ENCODE assay signal across 12 cellular contexts in genomic region chr10:103450201-103450695, GRCh38. TPM values are rescaled to one million over a fixed set of nuclear protein-coding genes. Genes with fewer than 3 reads are reported as not detected.
A peak's percentile ranks its signal among the peaks of the same experiment; 100 is the strongest.
DNase-seq lines count a peak whose midpoint lies in the region; ATAC-seq and TF ChIP-seq lines count a peak whose summit lies in the region.
"Had no signal": no experiment of that assay in that cellular context is flagged by ENCODE, and none has a peak within 500 bp of the region (broad histone marks: within the 10 kb centered on the region; RNA-seq: fewer than 3 reads in every experiment).

No MANE protein-coding gene starts in this region.

- peaks cover 34% of the 10 kb centered on the region for H3K36me3 ChIP-seq in right atrium auricular region
- H3K36me3 ChIP-seq in adrenal gland (replicated peaks in 1 of 2) = peaks cover 0 to 49% of the 10 kb centered on the region in 2 donors
- no peaks in the 10 kb centered on the region for H3K36me3 ChIP-seq in uterus

- H3K27ac ChIP-seq in right atrium auricular region = peak overlapping the region; percentile 88 to 93
- H3K27ac ChIP-seq in adrenal gland = peak overlapping the region in 3 of 5 donors; percentile 74 to 96 (median 92)
- H3K27ac ChIP-seq in uterus = peak overlapping the region; percentile 91 to 94
- H3K27ac ChIP-seq: foreskin keratinocyte had no signal

- H3K4me3 ChIP-seq in right atrium auricular region = peak overlapping the region; percentile 74 to 75
- peak overlapping the region in 1 of 4 donors; percentile 85 for H3K4me3 ChIP-seq in adrenal gland
- peak overlapping the region; percentile 54 to 82 for H3K4me3 ChIP-seq in uterus

- H3K36me3 Mint-ChIP-seq in natural killer cell = peaks cover 15% of the 10 kb centered on the region

- TF ChIP-seq POLR2A in adrenal gland (IDR thresholded peaks at IDR 0.05) (no peak), uterus (IDR thresholded peaks at IDR 0.05) (no peak)

- H3K27ac Mint-ChIP-seq in natural killer cell = peak overlapping the region; percentile 82 to 91

- H3K9me3 ChIP-seq in right atrium auricular region (no peaks in the 10 kb centered on the region), adrenal gland (replicated peaks in 1 of 3) (no peaks in the 10 kb centered on the region), uterus (no peaks in the 10 kb centered on the region)

- no peaks in the 10 kb centered on the region for H3K9me3 Mint-ChIP-seq in natural killer cell

- ATAC-seq in natural killer cell (no peak), HG02642 (IDR thresholded peaks at IDR 0.05; ENCODE audit: poor library complexity, unreplicated experiment) (no peak), HG03108 (IDR thresholded peaks at IDR 0.05; ENCODE audit: unreplicated experiment) (no peak)

- H3K4me1 ChIP-seq in right atrium auricular region (peaks cover 0 to 62% of the 10 kb centered on the region in 2 donors), adrenal gland (replicated peaks in 1 of 2) (peaks cover 29 to 64% of the 10 kb centered on the region in 2 donors), uterus (peaks cover 12 to 42% of the 10 kb centered on the region in 2 donors)
- H3K4me1 ChIP-seq: foreskin keratinocyte had no signal

- no peak for TF ChIP-seq CTCF in right atrium auricular region (IDR thresholded peaks at IDR 0.05)
- TF ChIP-seq CTCF in adrenal gland (IDR thresholded peaks at IDR 0.05) = no peak
- no peak for TF ChIP-seq CTCF in natural killer cell (IDR thresholded peaks at IDR 0.05)
- no peak for TF ChIP-seq CTCF in uterus (IDR thresholded peaks at IDR 0.05)

- DNase-seq in right atrium auricular region (ENCODE audit: low spot score) (no peak), cardiac septum (ENCODE audit: low spot score) (no peak), adrenal gland (no peak), natural killer cell (no peak), uterus (no peak), mucosa of gallbladder (ENCODE audit: low spot score) (no peak)
- DNase-seq: foreskin keratinocyte, NCI-H526 treated with DMSO at 0.1 percent for 48 hours had no signal

- H3K4me1 Mint-ChIP-seq in natural killer cell = peaks cover 55 to 71% of the 10 kb centered on the region in 2 donors

- H3K4me3 Mint-ChIP-seq in natural killer cell = peak overlapping the region; percentile 96

- WGBS in adrenal gland, 4 donors = 73 to 84% (median 81%) methylated on average over 8 to 12 of the region's 12 CpGs

- H3K27me3 ChIP-seq in right atrium auricular region (no peaks in the 10 kb centered on the region), adrenal gland (no peaks in the 10 kb centered on the region), uterus (no peaks in the 10 kb centered on the region)
- H3K27me3 ChIP-seq: foreskin keratinocyte had no signal

- intact Hi-C loops in cardiac septum (cut with DNase I) (no loop called here), adrenal gland (cut with DNase I) (no loop called here), natural killer cell (cut with micrococcal nuclease) (no loop called here), uterus (cut with DNase I; ENCODE audit: low total_unique reads) (no loop called here)

- H3K27me3 Mint-ChIP-seq in natural killer cell (ENCODE audit: low read depth in 2 of 2) = no peaks in the 10 kb centered on the region

RNA-seq across cellular contexts. Expression of gene CALHM2, which starts 1.9 kb away (rescaled TPM):
- total RNA-seq in right atrium auricular region (10 to 100 TPM; 23.8 to 57.7 TPM), cardiac septum (12.7 TPM), adrenal gland (10 to 100 TPM; 16.6 to 56.8 (median 40.8) TPM), natural killer cell (10 to 100 TPM; 26.6 to 55.2 (median 37.2) TPM), uterus (10 to 100 TPM; 29.7 to 98.7 (median 46.8) TPM), mucosa of gallbladder (24.8 TPM)
- 10 to 100 TPM in 2 of 3 donors, 1 to 10 TPM in 1; 9.6 to 33.1 (median 25.3) TPM for polyA plus RNA-seq in adrenal gland

RNA-seq across cellular contexts. Expression of gene CALHM1, which starts 8.5 kb away (rescaled TPM):
- total RNA-seq in right atrium auricular region (not detected), cardiac septum (not detected), adrenal gland (not detected), natural killer cell (under 1 TPM in 2 of 3 donors, not detected in 1; 0.23 to 0.57 TPM), uterus (not detected), mucosa of gallbladder (not detected)
- not detected for polyA plus RNA-seq in adrenal gland
- total RNA-seq: Daoy, foreskin keratinocyte, myocyte had no signal
- polyA plus RNA-seq: foreskin keratinocyte had no signal

RNA-seq across cellular contexts. Expression of gene CALHM3, which starts 28.8 kb away (rescaled TPM):
- total RNA-seq in right atrium auricular region (not detected), cardiac septum (not detected), adrenal gland (not detected), natural killer cell (not detected), uterus (not detected), mucosa of gallbladder (not detected)
- under 1 TPM in 1 of 3 donors, not detected in 2; 0.03 TPM for polyA plus RNA-seq in adrenal gland
- total RNA-seq: foreskin keratinocyte, myocyte had no signal
- polyA plus RNA-seq: foreskin keratinocyte had no signal

RNA-seq across cellular contexts. Expression of gene NEURL1, which starts 43.3 kb away (rescaled TPM):
- total RNA-seq in right atrium auricular region (under 1 TPM in 1 of 2 donors, not detected in 1; 0.12 TPM), cardiac septum (0.54 TPM), adrenal gland (1 to 10 TPM in 3 of 8 donors, under 1 TPM in 2, not detected in 3; 0.18 to 7.7 (median 3.2) TPM), natural killer cell (1 to 10 TPM in 2 of 3 donors, under 1 TPM in 1; 0.95 to 8.5 (median 1.5) TPM), uterus (10 to 100 TPM in 2 of 4 donors, 1 to 10 TPM in 2; 3.8 to 46.1 (median 14.1) TPM), mucosa of gallbladder (4.9 TPM)
- 10 to 100 TPM in 1 of 3 donors, 1 to 10 TPM in 2; 1.0 to 12.5 (median 2.3) TPM for polyA plus RNA-seq in adrenal gland
- total RNA-seq: Daoy had no signal

RNA-seq across cellular contexts. Expression of gene PDCD11, which starts 53.8 kb away (rescaled TPM):
- 10 to 100 TPM in 1 of 2 donors, 1 to 10 TPM in 1; 7.2 to 11.2 TPM for total RNA-seq in right atrium auricular region
- total RNA-seq in cardiac septum = 15.5 TPM
- 10 to 100 TPM; 13.6 to 29.6 (median 21.0) TPM for total RNA-seq in adrenal gland
- 10 to 100 TPM; 20.4 to 39.7 (median 21.4) TPM for polyA plus RNA-seq in adrenal gland
- total RNA-seq in natural killer cell = 10 to 100 TPM; 25.5 to 30.9 (median 29.5) TPM
- 10 to 100 TPM in 2 of 4 donors, 1 to 10 TPM in 2; 7.4 to 39.0 (median 22.2) TPM for total RNA-seq in uterus
- total RNA-seq in mucosa of gallbladder = 19.5 TPM
